In genomic region chr12:110829308-110829707, GRCh38 we compare ENCODE assay signal across 33 cellular contexts. TPM values are rescaled to one million over a fixed set of nuclear protein-coding genes. Genes with fewer than 3 reads are reported as not detected.
"Had no signal": no experiment of that assay in that cellular context is flagged by ENCODE, and none has a peak within 500 bp of the region (broad histone marks: within the 10 kb centered on the region; RNA-seq: fewer than 3 reads in every experiment).

No MANE protein-coding gene starts in this region.

- H3K9me3 Mint-ChIP-seq: dendritic cell treated with granulocyte-macrophage colony-stimulating factor and Interleukin-4, amounts not matched to agents 40 ng/mL and 50 ng/mL, for 4 days; endodermal cell; naive thymus-derived CD8-positive, alpha-beta T cell; nephron progenitor cell; stimulated activated effector memory CD8-positive, alpha-beta T cell treated with anti-CD3 and anti-CD28 coated beads, Interleukin-12 subunit alpha, Interleukin-12 subunit beta, amount 100 ng/mL, for 72 hours; type B pancreatic cell had no signal

- H3K27me3 ChIP-seq: colonic mucosa, gastrocnemius medialis, pancreas, sigmoid colon, testis had no signal

- H3K4me3 Mint-ChIP-seq: dendritic cell treated with granulocyte-macrophage colony-stimulating factor and Interleukin-4, amounts not matched to agents 40 ng/mL and 50 ng/mL, for 4 days; endodermal cell; naive thymus-derived CD8-positive, alpha-beta T cell; nephron progenitor cell; stimulated activated effector memory CD8-positive, alpha-beta T cell treated with anti-CD3 and anti-CD28 coated beads, Interleukin-12 subunit alpha, Interleukin-12 subunit beta, amount 100 ng/mL, for 72 hours; type B pancreatic cell had no signal

- H3K27ac Mint-ChIP-seq: dendritic cell treated with granulocyte-macrophage colony-stimulating factor and Interleukin-4, amounts not matched to agents 40 ng/mL and 50 ng/mL, for 4 days; endodermal cell; naive thymus-derived CD8-positive, alpha-beta T cell; nephron progenitor cell; progenitor cell of endocrine pancreas; stimulated activated effector memory CD8-positive, alpha-beta T cell treated with anti-CD3 and anti-CD28 coated beads, Interleukin-12 subunit alpha, Interleukin-12 subunit beta, amount 100 ng/mL, for 72 hours; type B pancreatic cell had no signal

- H3K27ac ChIP-seq: colonic mucosa, epithelial cell of prostate, gastrocnemius medialis, left lung, lower lobe of right lung, neutrophil, pancreas, sigmoid colon, testis, tibial artery had no signal

- H3K4me1 Mint-ChIP-seq: endodermal cell had no signal

- H3K4me3 ChIP-seq: colonic mucosa, gastrocnemius medialis, left lung, lower lobe of right lung, pancreas, sigmoid colon, testis, tibial artery had no signal

- DNase-seq: colonic mucosa; effector CD8-positive, alpha-beta T cell; endodermal cell; foreskin fibroblast; gastrocnemius medialis; head of caudate nucleus; kidney; left lung; lower lobe of right lung; naive thymus-derived CD8-positive, alpha-beta T cell; nephron progenitor cell; pancreas; sigmoid colon; stimulated activated CD4-positive, alpha-beta T cell treated with anti-CD3 and anti-CD28 coated beads, Interleukin-2, amount 100 ng/mL, for 24 hours; stimulated activated CD4-positive, alpha-beta T cell treated with anti-CD3 and anti-CD28 coated beads, Interleukin-4, amount 100 ng/mL, for 24 hours; stimulated activated naive CD8-positive, alpha-beta T cell treated with anti-CD3 and anti-CD28 coated beads, Interleukin-15, Interleukin-2, amounts not matched to agents 100 U/mL and 50 U/mL, for 24 hours; substantia nigra; testis; tibial artery had no signal

- H3K9me3 ChIP-seq: colonic mucosa, gastrocnemius medialis, left lung, lower lobe of right lung, neutrophil, pancreas, sigmoid colon, testis, tibial artery had no signal

- H3K36me3 ChIP-seq: colonic mucosa, gastrocnemius medialis, left lung, lower lobe of right lung, neutrophil, pancreas, sigmoid colon, tibial artery had no signal

- ATAC-seq: esophagus mucosa; gastrocnemius medialis; left lung; naive thymus-derived CD8-positive, alpha-beta T cell; pancreas; stimulated activated effector memory CD8-positive, alpha-beta T cell treated with anti-CD3 and anti-CD28 coated beads, Interleukin-12 subunit alpha, Interleukin-12 subunit beta, amount 100 ng/mL, for 72 hours; stimulated activated naive CD8-positive, alpha-beta T cell treated with anti-CD3 and anti-CD28 coated beads, Interleukin-15, Interleukin-2, amounts not matched to agents 100 U/mL and 50 U/mL, for 24 hours had no signal

- H3K4me1 ChIP-seq: colonic mucosa, lower lobe of right lung, pancreas, sigmoid colon, testis had no signal

- H3K36me3 Mint-ChIP-seq: naive thymus-derived CD8-positive, alpha-beta T cell; stimulated activated effector memory CD8-positive, alpha-beta T cell treated with anti-CD3 and anti-CD28 coated beads, Interleukin-12 subunit alpha, Interleukin-12 subunit beta, amount 100 ng/mL, for 72 hours; type B pancreatic cell had no signal

RNA-seq across cellular contexts. Expression of gene CCDC63, which starts 17.5 kb away (rescaled TPM):
- total RNA-seq: chondrocyte; colonic mucosa; esophagus mucosa; gastrocnemius medialis; glomerular endothelial cell; kidney; left lung; lower lobe of right lung; mesenteric fat pad; myocyte; naive thymus-derived CD8-positive, alpha-beta T cell; omental fat pad; pancreas; progenitor cell of endocrine pancreas; sigmoid colon; skeletal muscle tissue; urinary bladder had no signal
